Comparison of ENCODE assay signal across 16 cellular contexts in genomic region chr13:98598043-98598442, GRCh38. TPM values are rescaled to one million over a fixed set of nuclear protein-coding genes. Genes with fewer than 3 reads are reported as not detected.
A peak's percentile ranks its signal among the peaks of the same experiment; 100 is the strongest.
DNase-seq lines count a peak whose midpoint lies in the region; ATAC-seq and TF ChIP-seq lines count a peak whose summit lies in the region.
"Had no signal": no experiment of that assay in that cellular context is flagged by ENCODE, and none has a peak within 500 bp of the region (broad histone marks: within the 10 kb centered on the region; RNA-seq: fewer than 3 reads in every experiment).

No MANE protein-coding gene starts in this region.

- H3K27me3 Mint-ChIP-seq in type B pancreatic cell = no peaks in the 10 kb centered on the region
- H3K27me3 Mint-ChIP-seq in T-helper 2 cell treated with Interferon-gamma antibody and Interleukin-4, amounts not matched to agents 5 μg/mL and 100 μg/mL, for 36 hours (ENCODE audit: low read depth) = peaks cover 2% of the 10 kb centered on the region
- H3K27me3 Mint-ChIP-seq: memory B cell had no signal

- H3K9ac ChIP-seq in liver (ENCODE audit: low read depth in 1 of 2, low read length in 2 of 2) = no peak overlapping the region
- H3K9ac ChIP-seq: parathyroid adenoma had no signal

- H3K36me3 ChIP-seq in brain microvascular endothelial cell (replicated peaks) (no peaks in the 10 kb centered on the region), liver (ENCODE audit: control insufficient read depth in 4 of 4, insufficient read depth in 3 of 4, low read depth in 1 of 4, low read length in 3 of 4) (no peaks in the 10 kb centered on the region)
- H3K36me3 ChIP-seq: uterus had no signal

- no peaks in the 10 kb centered on the region for H3K9me3 ChIP-seq in liver (ENCODE audit: control insufficient read depth in 4 of 4, low read length in 3 of 4)
- H3K9me3 ChIP-seq: uterus had no signal

- H3K27ac Mint-ChIP-seq in type B pancreatic cell = no peak overlapping the region
- H3K27ac Mint-ChIP-seq in T-helper 2 cell treated with Interferon-gamma antibody and Interleukin-4, amounts not matched to agents 5 μg/mL and 100 μg/mL, for 36 hours = no peak overlapping the region
- H3K27ac Mint-ChIP-seq: memory B cell had no signal

- H3K4me3 Mint-ChIP-seq in type B pancreatic cell = no peak overlapping the region
- H3K4me3 Mint-ChIP-seq in T-helper 2 cell treated with Interferon-gamma antibody and Interleukin-4, amounts not matched to agents 5 μg/mL and 100 μg/mL, for 36 hours = no peak overlapping the region
- H3K4me3 Mint-ChIP-seq: memory B cell had no signal

- no peaks in the 10 kb centered on the region for H3K27me3 ChIP-seq in brain microvascular endothelial cell (replicated peaks)
- H3K27me3 ChIP-seq in liver (ENCODE audit: control insufficient read depth in 4 of 4, insufficient read depth in 4 of 4, low read length in 3 of 4) = no peaks in the 10 kb centered on the region
- H3K27me3 ChIP-seq: uterus had no signal

- H3K4me3 ChIP-seq in brain microvascular endothelial cell (ENCODE audit: low read depth, low read length) (no peak overlapping the region), liver (ENCODE audit: low read depth in 1 of 3, low read length in 3 of 3) (no peak overlapping the region)
- H3K4me3 ChIP-seq: SK-N-MC, uterus had no signal

- TF ChIP-seq CTCF in brain microvascular endothelial cell (IDR thresholded peaks at IDR 0.05; ENCODE audit: low read depth, low read length, missing control alignments) (peak; percentile 29), liver (IDR thresholded peaks at IDR 0.05; ENCODE audit: low read depth, low read length, missing input control) (no peak), type B pancreatic cell (conservative IDR thresholded peaks at IDR 0.05) (no peak)

- peaks cover 7% of the 10 kb centered on the region for H3K4me1 Mint-ChIP-seq in type B pancreatic cell (ENCODE audit: unreplicated experiment)
- peaks cover 15% of the 10 kb centered on the region for H3K4me1 Mint-ChIP-seq in T-helper 2 cell treated with Interferon-gamma antibody and Interleukin-4, amounts not matched to agents 5 μg/mL and 100 μg/mL, for 36 hours (ENCODE audit: low read depth)

- WGBS in liver = 63% methylated on average over 4 of the region's 4 CpGs

- no peak for ATAC-seq in GM18870 (IDR thresholded peaks at IDR 0.05; ENCODE audit: unreplicated experiment)

- peaks cover 3 to 13% (median 12%) of the 10 kb centered on the region in 4 donors for H3K4me1 ChIP-seq in liver (ENCODE audit: control insufficient read depth in 4 of 4, insufficient read depth in 4 of 4, low read length in 3 of 4)
- H3K4me1 ChIP-seq: parathyroid adenoma, uterus had no signal

- DNase-seq in NCI-H146 (lab: John Stamatoyannopoulos, UW) (peak; percentile 11), NCI-H146 treated with DMSO at 0.1 percent for 48 hours (lab: John Stamatoyannopoulos, UW; ENCODE audit: unreplicated experiment) (no peak), HT-29 (ENCODE audit: low spot score) (peak; percentile 45), brain microvascular endothelial cell (no peak), type B pancreatic cell (ENCODE audit: extremely low spot score, unreplicated experiment) (no peak)
- no peak for DNase-seq in T-helper 2 cell treated with Interferon-gamma antibody and Interleukin-4, amounts not matched to agents 5 μg/mL and 100 μg/mL, for 36 hours (ENCODE audit: low spot score)
- DNase-seq: activated T-cell treated with anti-CD3 and anti-CD28 coated beads, Interleukin-2, amount 50 U/mL, for 1 hour; aorta; hippocampal formation; NCI-H187 treated with DMSO at 0.1 percent for 48 hours; uterus had no signal

- H3K9me3 Mint-ChIP-seq in type B pancreatic cell = peaks cover 5% of the 10 kb centered on the region
- H3K9me3 Mint-ChIP-seq in T-helper 2 cell treated with Interferon-gamma antibody and Interleukin-4, amounts not matched to agents 5 μg/mL and 100 μg/mL, for 36 hours = no peaks in the 10 kb centered on the region

- no peaks in the 10 kb centered on the region for H3K36me3 Mint-ChIP-seq in type B pancreatic cell
- no peaks in the 10 kb centered on the region for H3K36me3 Mint-ChIP-seq in T-helper 2 cell treated with Interferon-gamma antibody and Interleukin-4, amounts not matched to agents 5 μg/mL and 100 μg/mL, for 36 hours (ENCODE audit: low read depth)

- peak; percentile 39 to 50 for TF ChIP-seq RAD21 in liver (IDR thresholded peaks at IDR 0.05)

- H3K27ac ChIP-seq in brain microvascular endothelial cell (no peak overlapping the region), liver (ENCODE audit: low read depth in 1 of 2, low read length in 2 of 2) (no peak overlapping the region)
- H3K27ac ChIP-seq: parathyroid adenoma, SK-N-MC, uterus had no signal

- in situ Hi-C loops in brain microvascular endothelial cell (cut with HindIII; ENCODE audit: low pct_ligation_motif_present, low sequenced_read_pairs) = no loop called here

TF ChIP-seq in liver, 16 proteins besides CTCF, POLR2A, EP300 and RAD21:
- TF ChIP-seq FOXA1 (IDR thresholded peaks at IDR 0.05) (no peak), MAX (IDR thresholded peaks at IDR 0.05) (no peak), GABPA (IDR thresholded peaks at IDR 0.05 in 1 of 2, conservative IDR thresholded peaks at IDR 0.05 in 1 of 2) (no peak), JUND (IDR thresholded peaks at IDR 0.05) (no peak), NR2F2 (IDR thresholded peaks at IDR 0.05) (no peak), TAF1 (conservative IDR thresholded peaks at IDR 0.05) (no peak), SP1 (IDR thresholded peaks at IDR 0.05) (no peak)

RNA-seq across cellular contexts. Expression of gene STK24, which starts 21.1 kb away (rescaled TPM):
- total RNA-seq in HT-29 (2014; rRNA removed; shearing (Covaris generic)) = 107 and 113 TPM in 2 replicates
- 10 to 100 TPM; 16.3 to 43.3 TPM for total RNA-seq in liver
- polyA plus RNA-seq in liver = 10 to 100 TPM in 1 of 2 donors, 1 to 10 TPM in 1; 6.4 to 13.4 TPM
- total RNA-seq in type B pancreatic cell (ENCODE audit: low replicate concordance) = 121 and 180 TPM in 2 replicates

Comparison
In these comparisons a context has a peak if more than half of its experiments do, and no peak if none do; other contexts are left out.
1. DNase-seq: peak in NCI-H146 (single experiment) and HT-29 (single experiment); none in NCI-H146 treated with DMSO at 0.1 percent for 48 hours (single experiment), brain microvascular endothelial cell (single experiment), type B pancreatic cell (single experiment) and T-helper 2 cell treated with Interferon-gamma antibody and Interleukin-4, amounts not matched to agents 5 μg/mL and 100 μg/mL, for 36 hours (single experiment).